Comparison of ENCODE assay signal across 8 cellular contexts in genomic region chr1:210373878-210374599, GRCh38. TPM values are rescaled to one million over a fixed set of nuclear protein-coding genes. Genes with fewer than 3 reads are reported as not detected.
DNase-seq lines count a peak whose midpoint lies in the region; ATAC-seq, FAIRE-seq and TF ChIP-seq lines count a peak whose summit lies in the region.

No MANE protein-coding gene starts in this region.

- no peak overlapping the region for H2AFZ ChIP-seq in Karpas-422 (ENCODE audit: low read length)
- peak overlapping the region; percentile 57 for H2AFZ ChIP-seq in GM12878 (ENCODE audit: control insufficient read depth, low read depth, low read length)

- TF ChIP-seq POLR2A in GM12878 (IDR thresholded peaks at IDR 0.05; ENCODE audit: low read depth, low read length) = peak; percentile 82

- no peaks in the 10 kb centered on the region for H3K79me2 ChIP-seq in Karpas-422 (ENCODE audit: low read length)
- no peaks in the 10 kb centered on the region for H3K79me2 ChIP-seq in GM12878 (ENCODE audit: control insufficient read depth, insufficient read depth, low read length)

- H3K9ac ChIP-seq in Karpas-422 (ENCODE audit: low read length) (no peak overlapping the region), GM12878 (ENCODE audit: control insufficient read depth, insufficient read depth, low read length) (no peak overlapping the region), kidney (ENCODE audit: low read length in 2 of 2) (no peak overlapping the region)

- H3K4me2 ChIP-seq in Karpas-422 (ENCODE audit: low read depth, low read length, poor library complexity, severe bottlenecking) (no peak overlapping the region), GM12878 (ENCODE audit: control insufficient read depth, insufficient read depth) (no peak overlapping the region)

- TSS peak; percentile 100 for BruUV-seq in GM12878 (replicated peaks; lab: Mats Ljungman, UMichigan)

- in situ Hi-C loops in GM12878 (cut with MboI) = no loop called here

- DNase-seq in NCI-H146 (lab: John Stamatoyannopoulos, UW) (peak; percentile 13), NCI-H146 treated with DMSO at 0.1 percent for 48 hours (lab: John Stamatoyannopoulos, UW; ENCODE audit: unreplicated experiment) (no peak), H4 (ENCODE audit: low spot score) (peak; percentile 99), Karpas-422 (peak; percentile 82), T-helper 1 cell (peak; percentile 22 to 79 (median 51)), GM12878 (ENCODE audit: low read depth, low spot score) (peak; percentile 81), kidney (no peak)
- DNase-seq in stimulated activated CD4-positive, alpha-beta T cell treated with anti-CD3 and anti-CD28 coated beads, TNF-alpha, amount 100 ng/mL, for 48 hours (ENCODE audit: low read depth in 3 of 3) = peak; percentile 60 to 76 (median 71)

- SMC1A ChIA-PET in GM12878 (lab: Charles Lee; ENCODE audit: uncharacterized antibody, unreplicated experiment) = interaction anchor here (0.6 to 15.0 kb wide), 18 partner anchors 8 to 665 kb away, joined by 3 to 683 read pairs (median 5); no protein-coding TSS in a partner anchor

- POLR2A ChIA-PET in GM12878 (lab: Charles Lee) = interaction anchor here (0.7 to 9.5 kb wide), 15 partner anchors 9 to 77 kb away, joined by 3 to 224 read pairs (median 5); no protein-coding TSS in a partner anchor

- TF ChIP-seq CTCF in GM12878 (IDR thresholded peaks at IDR 0.05 in 2 of 3, conservative IDR thresholded peaks at IDR 0.05 in 1 of 3; ENCODE audit: control insufficient read depth in 2 of 3, extremely low read depth in 1 of 3, insufficient read depth in 1 of 3, low read depth in 3 of 3, low read length in 3 of 3) (peak; percentile 81 to 90 (median 87)), kidney (IDR thresholded peaks at IDR 0.05; ENCODE audit: borderline replicate concordance, extremely low read depth, insufficient read depth) (peak; percentile 30)

- H3K9me3 ChIP-seq in Karpas-422 (ENCODE audit: low read length) (no peaks in the 10 kb centered on the region), GM12878 (replicated peaks; ENCODE audit: control insufficient read depth, insufficient read depth, low read length) (no peaks in the 10 kb centered on the region), kidney (ENCODE audit: control insufficient read depth in 1 of 2, low read length in 2 of 2) (no peaks in the 10 kb centered on the region)

- no peaks in the 10 kb centered on the region for H3K27me3 ChIP-seq in Karpas-422 (ENCODE audit: low read length)
- H3K27me3 ChIP-seq in GM12878 (replicated peaks in 1 of 2; ENCODE audit: control insufficient read depth in 2 of 2, insufficient read depth in 2 of 2, low read length in 1 of 2) = no peaks in the 10 kb centered on the region

- no peaks in the 10 kb centered on the region for H3K4me1 ChIP-seq in Karpas-422 (ENCODE audit: low read length)
- no peaks in the 10 kb centered on the region for H3K4me1 ChIP-seq in GM12878 (ENCODE audit: control insufficient read depth, insufficient read depth, low read length)
- H3K4me1 ChIP-seq in kidney (ENCODE audit: control insufficient read depth in 1 of 2, insufficient read depth in 1 of 2, low read depth in 1 of 2, low read length in 2 of 2) = no peaks in the 10 kb centered on the region

- no peak for TF ChIP-seq EP300 in GM12878 (IDR thresholded peaks at IDR 0.05; ENCODE audit: borderline replicate concordance in 1 of 2, control insufficient read depth in 1 of 2, low read depth in 2 of 2, low read length in 2 of 2)

- peak; percentile 77 for FAIRE-seq in GM12878 (lab: Jason Lieb, UNC)
- no peak for FAIRE-seq in kidney (lab: Jason Lieb, UNC)

- RAD21 ChIA-PET in GM12878 (lab: Charles Lee; ENCODE audit: unreplicated experiment) = interaction anchor here (0.8 to 9.2 kb wide), 12 partner anchors 9 to 234 kb away, joined by 3 to 415 read pairs (median 4); no protein-coding TSS in a partner anchor

- peak; percentile 84 for ATAC-seq in GM12878

- H3K27ac ChIP-seq in Karpas-422 (ENCODE audit: low read length) (no peak overlapping the region), GM12878 (ENCODE audit: control insufficient read depth, insufficient read depth) (peak overlapping the region; percentile 40; the same call in 1 of the 2 replicates), kidney (ENCODE audit: low read depth in 2 of 2, low read length in 2 of 2) (no peak overlapping the region)

- peak; percentile 38 for TF ChIP-seq RAD21 in GM12878 (IDR thresholded peaks at IDR 0.05; ENCODE audit: insufficient read depth, low read depth, low read length)

- no peak overlapping the region for H3K4me3 ChIP-seq in Karpas-422 (ENCODE audit: low read length)
- no peak overlapping the region for H3K4me3 ChIP-seq in GM12878
- H3K4me3 ChIP-seq in kidney (ENCODE audit: low read length in 2 of 2) = no peak overlapping the region

- CTCF ChIA-PET in GM12878 (lab: Yijun Ruan, JAX) = interaction anchor here (0.6 to 9.5 kb wide), 28 partner anchors 10 to 1663 kb away, joined by 3 to 379 read pairs (median 6); partner anchors contain the start of gene HHAT

- 0% methylated on average over 9 of the region's 9 CpGs for WGBS in GM12878 (ENCODE audit: insufficient coverage, insufficient replicate concordance, low lambda C conversion rate, missing lambda C conversion rate)

- intact Hi-C loops in GM12878 (cut with micrococcal nuclease; ENCODE audit: unreplicated experiment) = loop anchor here (1.0 kb wide), 2 partner anchors 26 to 45 kb away; no protein-coding TSS in a partner anchor
- intact Hi-C loops in kidney (cut with DNase I) = no loop called here

- H4K20me1 ChIP-seq in Karpas-422 (ENCODE audit: insufficient read depth, low read depth, low read length) (no peaks in the 10 kb centered on the region), GM12878 (ENCODE audit: control insufficient read depth, insufficient read depth) (no peaks in the 10 kb centered on the region)

- H3K36me3 ChIP-seq in Karpas-422 (ENCODE audit: insufficient read depth, low read length) (no peaks in the 10 kb centered on the region), GM12878 (ENCODE audit: control insufficient read depth in 2 of 2, insufficient read depth in 2 of 2, low read length in 1 of 2) (no peaks in the 10 kb centered on the region), kidney (ENCODE audit: control insufficient read depth in 1 of 2, insufficient read depth in 2 of 2, low read length in 2 of 2) (no peaks in the 10 kb centered on the region)

- no peaks in the 10 kb centered on the region for H3K9me2 ChIP-seq in Karpas-422 (replicated peaks; ENCODE audit: insufficient read depth, low read length)

TF ChIP-seq in GM12878, 131 proteins besides CTCF, POLR2A, EP300 and RAD21 (continues in another document):
- no peak for TF ChIP-seq NRF1 (conservative IDR thresholded peaks at IDR 0.05; ENCODE audit: low read depth, low read length)
- peak; percentile 99 for TF ChIP-seq CBFB (IDR thresholded peaks at IDR 0.05; ENCODE audit: low read depth)
- peak; percentile 51; the same call in 1 of the 2 replicates for TF ChIP-seq CHD2 (IDR thresholded peaks at IDR 0.05; ENCODE audit: borderline replicate concordance, low read depth, low read length)
- TF ChIP-seq, protein P1, sequence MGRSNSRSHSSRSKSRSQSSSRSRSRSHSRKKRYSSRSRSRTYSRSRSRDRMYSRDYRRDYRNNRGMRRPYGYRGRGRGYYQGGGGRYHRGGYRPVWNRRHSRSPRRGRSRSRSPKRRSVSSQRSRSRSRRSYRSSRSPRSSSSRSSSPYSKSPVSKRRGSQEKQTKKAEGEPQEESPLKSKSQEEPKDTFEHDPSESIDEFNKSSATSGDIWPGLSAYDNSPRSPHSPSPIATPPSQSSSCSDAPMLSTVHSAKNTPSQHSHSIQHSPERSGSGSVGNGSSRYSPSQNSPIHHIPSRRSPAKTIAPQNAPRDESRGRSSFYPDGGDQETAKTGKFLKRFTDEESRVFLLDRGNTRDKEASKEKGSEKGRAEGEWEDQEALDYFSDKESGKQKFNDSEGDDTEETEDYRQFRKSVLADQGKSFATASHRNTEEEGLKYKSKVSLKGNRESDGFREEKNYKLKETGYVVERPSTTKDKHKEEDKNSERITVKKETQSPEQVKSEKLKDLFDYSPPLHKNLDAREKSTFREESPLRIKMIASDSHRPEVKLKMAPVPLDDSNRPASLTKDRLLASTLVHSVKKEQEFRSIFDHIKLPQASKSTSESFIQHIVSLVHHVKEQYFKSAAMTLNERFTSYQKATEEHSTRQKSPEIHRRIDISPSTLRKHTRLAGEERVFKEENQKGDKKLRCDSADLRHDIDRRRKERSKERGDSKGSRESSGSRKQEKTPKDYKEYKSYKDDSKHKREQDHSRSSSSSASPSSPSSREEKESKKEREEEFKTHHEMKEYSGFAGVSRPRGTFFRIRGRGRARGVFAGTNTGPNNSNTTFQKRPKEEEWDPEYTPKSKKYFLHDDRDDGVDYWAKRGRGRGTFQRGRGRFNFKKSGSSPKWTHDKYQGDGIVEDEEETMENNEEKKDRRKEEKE (IDR thresholded peaks at IDR 0.05) = peak; percentile 81
- no peak for TF ChIP-seq ZNF622 (IDR thresholded peaks at IDR 0.05)

RNA-seq across cellular contexts. Expression of gene HHAT, which starts 45.3 kb away (rescaled TPM):
- 3.3 and 4.0 TPM in 2 replicates for total RNA-seq in H4 (2014; rRNA removed; shearing (Covaris generic))
- 1.4 and 2.3 TPM in 2 replicates for total RNA-seq in Karpas-422 (2014; rRNA removed; shearing (Covaris generic); ENCODE audit: low replicate concordance)
- total RNA-seq in GM12878 (2013; cell fraction: nucleolus; rRNA removed) = 165 and 172 TPM in 2 replicates
- total RNA-seq in GM12878 (2014; rRNA removed) (3.0 and 4.0 TPM in 2 replicates), GM12878 (2014; rRNA removed; fragmentation: Illumina TruSeq; extraction: Trizol) (2.5 and 2.6 TPM in 2 replicates), GM12878 (2021) (2.4 and 2.6 TPM in 2 replicates), kidney (9.7 TPM)
- 1.5 TPM for polyA plus RNA-seq in GM12878 (2011; ENCODE audit: low read depth)
- polyA plus RNA-seq in GM12878 (2011; rRNA removed) (37.6 and 43.1 TPM in 2 replicates), GM12878 (2014; fragmentation: Illumina TruSeq; extraction: Trizol) (2.2 and 3.2 TPM in 2 replicates), GM12878 (2014; fragmentation: Nextera tagmentation; extraction: Ambion mirVana) (1 to 10 TPM; 1.2 to 1.5 TPM), GM12878 (2014; rRNA removed) (2.1 and 2.6 TPM in 2 replicates), GM12878 (2016; fragmentation: Nextera tagmentation; extraction: Ambion mirVana) (1 to 10 TPM; 3.0 to 3.9 TPM), kidney (ENCODE audit: insufficient read depth, low read depth, low replicate concordance) (5.5 TPM)
- polyA plus RNA-seq in GM12878 (2011; cell fraction: cytosol; rRNA removed) = 74.3 and 78.1 TPM in 2 replicates
- polyA plus RNA-seq in GM12878 (2011; cell fraction: nucleus; rRNA removed) = 78.1 and 83.1 TPM in 2 replicates
- 1.7 and 2.7 TPM in 2 replicates for polyA plus RNA-seq in GM12878 (2012)
- 139 and 172 TPM in 2 replicates for polyA minus RNA-seq in GM12878 (2011; rRNA and poly(A)+ RNA removed)
- polyA minus RNA-seq in GM12878 (2011; cell fraction: cytosol; rRNA and poly(A)+ RNA removed) = 20.3 and 21.6 TPM in 2 replicates
- 255 and 349 TPM in 2 replicates for polyA minus RNA-seq in GM12878 (2011; cell fraction: nucleus; rRNA and poly(A)+ RNA removed)

Comparison
In these comparisons a context has a peak if more than half of its experiments do, and no peak if none do; other contexts are left out.
1. DNase-seq: peak in NCI-H146 (single experiment), H4 (single experiment), Karpas-422 (single experiment), T-helper 1 cell (5 of 5), GM12878 (single experiment) and stimulated activated CD4-positive, alpha-beta T cell treated with anti-CD3 and anti-CD28 coated beads, TNF-alpha, amount 100 ng/mL, for 48 hours (3 of 3); none in NCI-H146 treated with DMSO at 0.1 percent for 48 hours (single experiment) and kidney (single experiment).